In genomic region chr12:79776111-79776510, GRCh38 we compare ENCODE assay signal across 15 cellular contexts.
DNase-seq lines count a peak whose midpoint lies in the region; TF ChIP-seq lines count a peak whose summit lies in the region.
"Had no signal": no experiment of that assay in that cellular context is flagged by ENCODE, and none has a peak within 500 bp of the region (broad histone marks: within the 10 kb centered on the region; RNA-seq: fewer than 3 reads in every experiment).

No MANE protein-coding gene starts in this region.

- no peaks in the 10 kb centered on the region for H3K9me3 ChIP-seq in ascending aorta

- peak overlapping the region; percentile 8 to 49 for H3K27ac ChIP-seq in ascending aorta
- H3K27ac ChIP-seq: KMS-11 had no signal

- no peak for TF ChIP-seq CTCF in ascending aorta (IDR thresholded peaks at IDR 0.05)
- TF ChIP-seq CTCF in endothelial cell (IDR thresholded peaks at IDR 0.05; ENCODE audit: unreplicated experiment) = no peak

- DNase-seq in GM03348 (ENCODE audit: low spot score) (peak; percentile 32), ascending aorta (ENCODE audit: low spot score in 2 of 2) (no peak), foreskin melanocyte (peak; percentile 56), skeletal muscle cell (ENCODE audit: low read depth) (peak; percentile 17), endothelial cell (ENCODE audit: low spot score) (no peak), DMS 273 treated with DMSO at 0.1 percent for 48 hours (lab: John Stamatoyannopoulos, UW) (no peak), NCI-H748 (lab: John Stamatoyannopoulos, UW; ENCODE audit: unreplicated experiment) (no peak)
- DNase-seq in stimulated activated CD4-positive, alpha-beta T cell treated with anti-CD3 and anti-CD28 coated beads, Interleukin-12 subunit alpha, Interleukin-12 subunit beta, amount 100 ng/mL, for 4 hours = no peak
- DNase-seq: activated T-cell treated with anti-CD3 and anti-CD28 coated beads, Interleukin-2, amount 50 U/mL, for 48 hours; CD8-positive, alpha-beta T cell; glutamatergic neuron; GOT3; mesendoderm; NCI-H2227 treated with DMSO at 0.1 percent for 48 hours had no signal

- peaks cover 19 to 32% of the 10 kb centered on the region in 2 donors for H3K36me3 ChIP-seq in ascending aorta

- H3K4me3 ChIP-seq in ascending aorta = no peak overlapping the region
- H3K4me3 ChIP-seq in skeletal muscle cell (ENCODE audit: low read depth, low read length) = no peak overlapping the region

- intact Hi-C loops in ascending aorta (cut with DNase I) = no loop called here

- no peaks in the 10 kb centered on the region for H3K4me1 Mint-ChIP-seq in endothelial cell (ENCODE audit: unreplicated experiment)

- H3K4me3 Mint-ChIP-seq in endothelial cell (ENCODE audit: unreplicated experiment) = no peak overlapping the region
- H3K4me3 Mint-ChIP-seq: CD8-positive, alpha-beta T cell had no signal

- H3K27me3 ChIP-seq in ascending aorta = no peaks in the 10 kb centered on the region

- H3K4me1 ChIP-seq in ascending aorta = peaks cover 0 to 3% of the 10 kb centered on the region in 2 donors

- no peaks in the 10 kb centered on the region for H3K9me3 Mint-ChIP-seq in endothelial cell (ENCODE audit: unreplicated experiment)
- H3K9me3 Mint-ChIP-seq: CD8-positive, alpha-beta T cell had no signal

- no peak overlapping the region for H3K27ac Mint-ChIP-seq in endothelial cell (ENCODE audit: unreplicated experiment)
- H3K27ac Mint-ChIP-seq: CD8-positive, alpha-beta T cell had no signal

- no peaks in the 10 kb centered on the region for H3K27me3 Mint-ChIP-seq in endothelial cell (ENCODE audit: unreplicated experiment)

- no peaks in the 10 kb centered on the region for H3K36me3 Mint-ChIP-seq in endothelial cell (ENCODE audit: low read depth, unreplicated experiment)

Comparison
In these comparisons a context has a peak if more than half of its experiments do, and no peak if none do; other contexts are left out.
1. DNase-seq: peak in GM03348 (single experiment), foreskin melanocyte (single experiment) and skeletal muscle cell (single experiment); none in ascending aorta (0 of 2), stimulated activated CD4-positive, alpha-beta T cell treated with anti-CD3 and anti-CD28 coated beads, Interleukin-12 subunit alpha, Interleukin-12 subunit beta, amount 100 ng/mL, for 4 hours (single experiment), endothelial cell (single experiment), DMS 273 treated with DMSO at 0.1 percent for 48 hours (single experiment) and NCI-H748 (single experiment).